In the genomic region with DNA sequence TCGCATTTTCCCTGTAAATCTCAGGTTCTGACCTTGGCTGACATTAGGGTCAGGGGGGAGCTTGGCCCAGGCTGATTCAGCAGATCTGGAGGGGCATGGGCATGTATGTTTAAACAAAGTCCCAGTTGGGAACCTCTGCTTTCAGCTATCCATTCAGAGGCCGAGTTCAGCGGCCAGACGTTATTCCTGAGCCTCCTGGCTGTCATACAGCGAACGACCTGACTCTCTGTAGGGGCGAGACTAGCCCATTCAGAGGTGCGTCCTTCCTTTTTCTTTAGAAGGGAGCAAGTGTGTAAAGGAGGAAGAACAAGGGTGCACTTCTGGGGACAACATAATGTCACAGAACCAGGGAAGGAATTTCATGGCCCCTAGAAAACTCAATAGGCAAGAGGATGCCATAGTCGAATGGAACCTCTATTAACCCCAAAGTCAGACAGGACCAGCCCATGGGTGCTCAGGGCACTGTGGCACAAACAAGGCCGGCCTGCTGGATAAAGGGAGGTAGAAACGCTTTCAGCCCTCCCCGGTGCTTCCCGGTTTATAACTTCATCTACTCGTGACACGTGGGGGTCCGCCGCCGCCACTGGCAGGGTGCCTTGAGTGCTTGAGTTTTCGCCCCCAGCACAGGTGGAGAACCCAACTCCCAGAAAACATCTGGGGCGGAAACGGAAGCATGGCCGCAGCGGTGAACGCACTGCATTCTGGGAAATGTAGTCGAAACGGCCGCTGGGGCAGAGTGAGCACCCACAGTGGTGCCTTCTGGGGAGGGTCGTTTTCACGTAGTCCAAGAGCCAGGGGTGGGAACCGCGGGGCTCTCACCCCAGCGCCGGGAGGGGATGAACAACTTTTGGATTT, we compare ENCODE assay signal across 1 cellular context.
TF ChIP-seq lines count a peak whose summit lies in the region.

No MANE protein-coding gene starts in this region.

TF ChIP-seq in HepG2, 621 proteins besides CTCF, POLR2A, EP300 and RAD21 (continued from another document):
- TF ChIP-seq, protein P1, sequence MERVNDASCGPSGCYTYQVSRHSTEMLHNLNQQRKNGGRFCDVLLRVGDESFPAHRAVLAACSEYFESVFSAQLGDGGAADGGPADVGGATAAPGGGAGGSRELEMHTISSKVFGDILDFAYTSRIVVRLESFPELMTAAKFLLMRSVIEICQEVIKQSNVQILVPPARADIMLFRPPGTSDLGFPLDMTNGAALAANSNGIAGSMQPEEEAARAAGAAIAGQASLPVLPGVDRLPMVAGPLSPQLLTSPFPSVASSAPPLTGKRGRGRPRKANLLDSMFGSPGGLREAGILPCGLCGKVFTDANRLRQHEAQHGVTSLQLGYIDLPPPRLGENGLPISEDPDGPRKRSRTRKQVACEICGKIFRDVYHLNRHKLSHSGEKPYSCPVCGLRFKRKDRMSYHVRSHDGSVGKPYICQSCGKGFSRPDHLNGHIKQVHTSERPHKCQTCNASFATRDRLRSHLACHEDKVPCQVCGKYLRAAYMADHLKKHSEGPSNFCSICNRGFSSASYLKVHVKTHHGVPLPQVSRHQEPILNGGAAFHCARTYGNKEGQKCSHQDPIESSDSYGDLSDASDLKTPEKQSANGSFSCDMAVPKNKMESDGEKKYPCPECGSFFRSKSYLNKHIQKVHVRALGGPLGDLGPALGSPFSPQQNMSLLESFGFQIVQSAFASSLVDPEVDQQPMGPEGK (CRISPR knock-in tag; IDR thresholded peaks at IDR 0.05): 0 out of 2 replicates have a peak, but pooled peaks have one; percentile 32
- TF ChIP-seq, protein P2, sequence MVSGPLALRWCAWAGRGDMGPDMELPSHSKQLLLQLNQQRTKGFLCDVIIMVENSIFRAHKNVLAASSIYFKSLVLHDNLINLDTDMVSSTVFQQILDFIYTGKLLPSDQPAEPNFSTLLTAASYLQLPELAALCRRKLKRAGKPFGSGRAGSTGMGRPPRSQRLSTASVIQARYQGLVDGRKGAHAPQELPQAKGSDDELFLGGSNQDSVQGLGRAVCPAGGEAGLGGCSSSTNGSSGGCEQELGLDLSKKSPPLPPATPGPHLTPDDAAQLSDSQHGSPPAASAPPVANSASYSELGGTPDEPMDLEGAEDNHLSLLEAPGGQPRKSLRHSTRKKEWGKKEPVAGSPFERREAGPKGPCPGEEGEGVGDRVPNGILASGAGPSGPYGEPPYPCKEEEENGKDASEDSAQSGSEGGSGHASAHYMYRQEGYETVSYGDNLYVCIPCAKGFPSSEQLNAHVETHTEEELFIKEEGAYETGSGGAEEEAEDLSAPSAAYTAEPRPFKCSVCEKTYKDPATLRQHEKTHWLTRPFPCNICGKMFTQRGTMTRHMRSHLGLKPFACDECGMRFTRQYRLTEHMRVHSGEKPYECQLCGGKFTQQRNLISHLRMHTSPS (CRISPR knock-in tag; IDR thresholded peaks at IDR 0.05; ENCODE audit: low read depth): no peak
- TF ChIP-seq ZFP91 (CRISPR knock-in tag; IDR thresholded peaks at IDR 0.05; ENCODE audit: borderline replicate concordance): peak; percentile 52; the same call in 1 of the 2 replicates
- TF ChIP-seq AHDC1 (CRISPR knock-in tag; IDR thresholded peaks at IDR 0.05; ENCODE audit: borderline replicate concordance): no peak
- 0 out of 2 replicates have a peak, but pooled peaks have one; percentile 71 for TF ChIP-seq ZNF34 (CRISPR knock-in tag; IDR thresholded peaks at IDR 0.05; ENCODE audit: borderline replicate concordance)
- peak; percentile 19; the same call in 1 of the 2 replicates for TF ChIP-seq GATAD2A (CRISPR knock-in tag; IDR thresholded peaks at IDR 0.05)
- TF ChIP-seq KMT2A (CRISPR knock-in tag; IDR thresholded peaks at IDR 0.05): no peak
- no peak for TF ChIP-seq ZNF367 (CRISPR knock-in tag; IDR thresholded peaks at IDR 0.05; ENCODE audit: borderline replicate concordance)
- peak; percentile 52 for TF ChIP-seq ELF3 (CRISPR knock-in tag; IDR thresholded peaks at IDR 0.05)
